37 cellular contexts compared by ENCODE assay signal in the genomic region with DNA sequence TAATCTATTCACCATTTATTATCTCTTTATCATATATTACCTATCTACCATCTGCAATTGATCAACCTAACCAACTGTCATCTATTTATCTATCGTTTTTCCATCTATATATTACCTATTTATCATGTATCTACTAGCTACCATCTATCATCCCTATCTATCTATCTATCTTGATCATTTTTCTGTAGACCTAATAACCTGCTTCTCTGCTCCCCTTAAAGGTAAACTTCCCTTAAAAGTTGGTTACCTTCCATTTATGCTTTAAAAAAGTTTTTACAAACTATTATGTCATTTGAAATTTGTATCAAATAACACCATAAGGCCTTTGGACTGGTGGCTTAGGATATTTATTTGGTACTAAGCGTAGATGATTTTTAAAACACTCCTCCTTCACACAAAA.
"Had no signal": no experiment of that assay in that cellular context is flagged by ENCODE, and none has a peak within 500 bp of the region (broad histone marks: within the 10 kb centered on the region; RNA-seq: fewer than 3 reads in every experiment).

No MANE protein-coding gene starts in this region.

- H3K27ac ChIP-seq: KMS-11 had no signal

- H3K27me3 ChIP-seq: MG63 had no signal

- DNase-seq: Karpas-422, Kasumi-1, KBM-7, KG1, MG63, MM.1S, MV-4-11, NCI-H1048, NCI-H1092, NCI-H1092 treated with DMSO at 0.1 percent for 48 hours, NCI-H1105, NCI-H1105 treated with DMSO at 0.1 percent for 48 hours, NCI-H1417, NCI-H1417 treated with DMSO at 0.1 percent for 48 hours, NCI-H1436, NCI-H1436 treated with DMSO at 0.1 percent for 48 hours, NCI-H146, NCI-H1694, NCI-H1694 treated with DMSO at 0.1 percent for 48 hours, NCI-H187, NCI-H187 treated with DMSO at 0.1 percent for 48 hours, NCI-H1930, NCI-H2029, NCI-H2029 treated with DMSO at 0.1 percent for 48 hours, NCI-H2081, NCI-H2081 treated with DMSO at 0.1 percent for 48 hours, NCI-H2107, NCI-H2171, NCI-H2171 treated with DMSO at 0.1 percent for 48 hours, NCI-H2227 treated with DMSO at 0.1 percent for 48 hours, NCI-H226, NCI-H345, NCI-H446, NCI-H446 treated with DMSO at 0.1 percent for 48 hours, NCI-H510A, NCI-H510A treated with DMSO at 0.1 percent for 48 hours had no signal

- H3K4me3 ChIP-seq: MG63 had no signal

- H3K36me3 ChIP-seq: MG63 had no signal
